Comparison of ENCODE assay signal across 24 cellular contexts in the genomic region with DNA sequence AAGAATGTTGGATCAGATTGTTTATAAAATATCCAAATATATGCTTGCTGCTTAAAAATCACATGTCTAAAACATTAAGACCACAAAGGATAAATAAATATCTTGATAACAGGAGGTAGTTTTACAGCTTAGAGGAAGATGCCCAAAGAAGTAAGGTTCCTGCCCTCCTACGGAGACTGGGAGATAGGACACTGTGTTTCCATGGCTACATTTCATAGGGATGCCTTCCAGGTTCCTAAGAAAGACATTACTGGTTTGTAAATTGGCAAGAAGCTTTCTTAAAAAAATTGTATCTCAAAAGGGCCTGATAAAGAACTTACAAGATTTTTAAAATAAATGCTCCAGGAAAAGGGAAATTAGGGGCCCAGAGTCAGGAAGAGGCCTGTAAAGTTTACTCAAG.
"Had no signal": no experiment of that assay in that cellular context is flagged by ENCODE, and none has a peak within 500 bp of the region (broad histone marks: within the 10 kb centered on the region; RNA-seq: fewer than 3 reads in every experiment).

No MANE protein-coding gene starts in this region.

- H3K4me1 Mint-ChIP-seq: stimulated activated effector memory CD8-positive, alpha-beta T cell treated with anti-CD3 and anti-CD28 coated beads, Interleukin-12 subunit alpha, Interleukin-12 subunit beta, amount 100 ng/mL, for 72 hours; stimulated activated memory B cell treated with anti-CD40 and anti-IgM and Interleukin-4, amounts not matched to agents 10 μg/mL and 1 μg/mL and 100 μg/mL, for 72 hours; stimulated activated naive B cell treated with anti-CD40 and anti-IgM and Interleukin-4, amounts not matched to agents 10 μg/mL and 1 μg/mL and 100 μg/mL, for 72 hours; stimulated activated naive CD8-positive, alpha-beta T cell treated with anti-CD3 and anti-CD28 coated beads, Interleukin-15, amount 100 ng/mL, for 72 hours had no signal

- H3K27ac Mint-ChIP-seq: stimulated activated effector memory CD8-positive, alpha-beta T cell treated with anti-CD3 and anti-CD28 coated beads, Interleukin-12 subunit alpha, Interleukin-12 subunit beta, amount 100 ng/mL, for 72 hours; stimulated activated memory B cell treated with anti-CD40 and anti-IgM and Interleukin-4, amounts not matched to agents 10 μg/mL and 1 μg/mL and 100 μg/mL, for 72 hours; stimulated activated naive B cell treated with anti-CD40 and anti-IgM and Interleukin-4, amounts not matched to agents 10 μg/mL and 1 μg/mL and 100 μg/mL, for 72 hours; stimulated activated naive CD8-positive, alpha-beta T cell treated with anti-CD3 and anti-CD28 coated beads, Interleukin-15, amount 100 ng/mL, for 72 hours; stimulated activated naive CD8-positive, alpha-beta T cell treated with anti-CD3 and anti-CD28 coated beads, Interleukin-15, Interleukin-2, amounts not matched to agents 100 ng/mL and 50 ng/mL, for 24 hours; type B pancreatic cell had no signal

- H3K9me3 Mint-ChIP-seq: type B pancreatic cell had no signal

- H3K4me3 Mint-ChIP-seq: stimulated activated effector memory CD8-positive, alpha-beta T cell treated with anti-CD3 and anti-CD28 coated beads, Interleukin-12 subunit alpha, Interleukin-12 subunit beta, amount 100 ng/mL, for 72 hours; stimulated activated memory B cell treated with anti-CD40 and anti-IgM and Interleukin-4, amounts not matched to agents 10 μg/mL and 1 μg/mL and 100 μg/mL, for 72 hours; stimulated activated naive B cell treated with anti-CD40 and anti-IgM and Interleukin-4, amounts not matched to agents 10 μg/mL and 1 μg/mL and 100 μg/mL, for 72 hours; stimulated activated naive CD8-positive, alpha-beta T cell treated with anti-CD3 and anti-CD28 coated beads, Interleukin-15, amount 100 ng/mL, for 72 hours; stimulated activated naive CD8-positive, alpha-beta T cell treated with anti-CD3 and anti-CD28 coated beads, Interleukin-15, Interleukin-2, amounts not matched to agents 100 ng/mL and 50 ng/mL, for 24 hours; type B pancreatic cell had no signal

- DNase-seq: stimulated activated CD4-positive, alpha-beta T cell treated with anti-CD3 and anti-CD28 coated beads, Interleukin-2, amount 100 ng/mL, for 48 hours; stimulated activated CD4-positive, alpha-beta T cell treated with anti-CD3 and anti-CD28 coated beads, Interleukin-4, amount 100 ng/mL, for 1 hour; stimulated activated CD4-positive, alpha-beta T cell treated with anti-CD3 and anti-CD28 coated beads, Interleukin-4, amount 100 ng/mL, for 24 hours; stimulated activated CD4-positive, alpha-beta T cell treated with anti-CD3 and anti-CD28 coated beads, Interleukin-4, amount 100 ng/mL, for 4 hours; stimulated activated CD8-positive, alpha-beta memory T cell treated with anti-CD3 and anti-CD28 coated beads, Interleukin-4, amount 100 ng/mL, for 48 hours; stimulated activated naive B cell treated with anti-CD40 and anti-IgM and Interleukin-4, amounts not matched to agents 10 μg/mL and 1 μg/mL and 100 μg/mL, for 72 hours; stimulated activated naive CD4-positive, alpha-beta T cell; stimulated activated naive CD4-positive, alpha-beta T cell treated with Interleukin-2 at 50 U/mL for 16 hours; stimulated activated naive CD8-positive, alpha-beta T cell treated with anti-CD3 and anti-CD28 coated beads, Interleukin-15, amount 100 ng/mL, for 72 hours; stimulated activated naive CD8-positive, alpha-beta T cell treated with anti-CD3 and anti-CD28 coated beads, Interleukin-15, Interleukin-2, amounts not matched to agents 100 U/mL and 50 U/mL, for 24 hours; stomach; substantia nigra; testis; thyroid gland; tibial artery; transverse colon; trophoblast cell; upper lobe of left lung; upper lobe of right lung; uterus had no signal

- H3K36me3 Mint-ChIP-seq: stimulated activated effector memory CD8-positive, alpha-beta T cell treated with anti-CD3 and anti-CD28 coated beads, Interleukin-12 subunit alpha, Interleukin-12 subunit beta, amount 100 ng/mL, for 72 hours; stimulated activated memory B cell treated with anti-CD40 and anti-IgM and Interleukin-4, amounts not matched to agents 10 μg/mL and 1 μg/mL and 100 μg/mL, for 72 hours; stimulated activated naive B cell treated with anti-CD40 and anti-IgM and Interleukin-4, amounts not matched to agents 10 μg/mL and 1 μg/mL and 100 μg/mL, for 72 hours; type B pancreatic cell had no signal

- H3K27me3 Mint-ChIP-seq: stimulated activated memory B cell treated with anti-CD40 and anti-IgM and Interleukin-4, amounts not matched to agents 10 μg/mL and 1 μg/mL and 100 μg/mL, for 72 hours; stimulated activated naive B cell treated with anti-CD40 and anti-IgM and Interleukin-4, amounts not matched to agents 10 μg/mL and 1 μg/mL and 100 μg/mL, for 72 hours; stimulated activated naive CD8-positive, alpha-beta T cell treated with anti-CD3 and anti-CD28 coated beads, Interleukin-15, amount 100 ng/mL, for 72 hours had no signal

- ATAC-seq: stimulated activated effector memory CD8-positive, alpha-beta T cell treated with anti-CD3 and anti-CD28 coated beads, Interleukin-12 subunit alpha, Interleukin-12 subunit beta, amount 100 ng/mL, for 72 hours; stimulated activated memory B cell treated with anti-CD40 and anti-IgM and Interleukin-4, amounts not matched to agents 10 μg/mL and 1 μg/mL and 100 μg/mL, for 72 hours; stimulated activated naive B cell treated with anti-CD40 and anti-IgM and Interleukin-4, amounts not matched to agents 10 μg/mL and 1 μg/mL and 100 μg/mL, for 72 hours; stimulated activated naive CD8-positive, alpha-beta T cell treated with anti-CD3 and anti-CD28 coated beads, Interleukin-15, amount 100 ng/mL, for 72 hours; stimulated activated naive CD8-positive, alpha-beta T cell treated with anti-CD3 and anti-CD28 coated beads, Interleukin-15, Interleukin-2, amounts not matched to agents 100 U/mL and 50 U/mL, for 24 hours; upper lobe of right lung had no signal
